1 cellular context compared by ENCODE assay signal in genomic region chr17:63774141-63774981, GRCh38.
TF ChIP-seq lines count a peak whose summit lies in the region.

Gene DDX42 (plus strand): TSS chr17:63774170. CDS start chr17:63787050, 12,880 bp downstream.

TF ChIP-seq in HepG2, 621 proteins besides CTCF, POLR2A, EP300 and RAD21 (continued from another document and continues in another):
- TF ChIP-seq ZBTB37 (CRISPR knock-in tag; IDR thresholded peaks at IDR 0.05) (no peak), SNAI1 (CRISPR knock-in tag; IDR thresholded peaks at IDR 0.05; ENCODE audit: borderline replicate concordance) (peak; percentile 13; the same call in 1 of the 2 replicates), ZNF407 (CRISPR knock-in tag; IDR thresholded peaks at IDR 0.05; ENCODE audit: not compliant biosample characterization) (peak; percentile 78), MXD4 (CRISPR knock-in tag; IDR thresholded peaks at IDR 0.05) (no peak), ZNF670 (CRISPR knock-in tag; IDR thresholded peaks at IDR 0.05; ENCODE audit: borderline replicate concordance) (no peak), FOSL2 (CRISPR knock-in tag; IDR thresholded peaks at IDR 0.05) (no peak), SAFB2 (CRISPR knock-in tag; IDR thresholded peaks at IDR 0.05; ENCODE audit: borderline replicate concordance, low read depth) (peak; percentile 17; the same call in 1 of the 2 replicates), ZNF432 (CRISPR knock-in tag; IDR thresholded peaks at IDR 0.05; ENCODE audit: borderline replicate concordance) (no peak), ZSCAN29 (CRISPR knock-in tag; conservative IDR thresholded peaks at IDR 0.05) (peak; percentile 55), NFKB2 (CRISPR knock-in tag; IDR thresholded peaks at IDR 0.05; ENCODE audit: borderline replicate concordance) (no peak), YEATS2 (CRISPR knock-in tag; IDR thresholded peaks at IDR 0.05; ENCODE audit: borderline replicate concordance) (no peak), ZNF792 (CRISPR knock-in tag; IDR thresholded peaks at IDR 0.05) (no peak), TFE3 (CRISPR knock-in tag; IDR thresholded peaks at IDR 0.05) (no peak), MNT (IDR thresholded peaks at IDR 0.05) (no peak), ZKSCAN5 (CRISPR knock-in tag; IDR thresholded peaks at IDR 0.05) (no peak), HMG20B (CRISPR knock-in tag; conservative IDR thresholded peaks at IDR 0.05) (no peak), ZNF230 (CRISPR knock-in tag; IDR thresholded peaks at IDR 0.05) (no peak; the same call in 1 of the 2 replicates), IRF2 (CRISPR knock-in tag; IDR thresholded peaks at IDR 0.05) (no peak; the same call in 1 of the 2 replicates), ZNF724P (CRISPR knock-in tag; IDR thresholded peaks at IDR 0.05; ENCODE audit: borderline replicate concordance) (0 out of 2 replicates have a peak, but pooled peaks have one; percentile 36), RBM39 (IDR thresholded peaks at IDR 0.05; ENCODE audit: low read depth, low read length, poor library complexity, severe bottlenecking) (no peak), ZNF737 (CRISPR knock-in tag; IDR thresholded peaks at IDR 0.05; ENCODE audit: borderline replicate concordance) (no peak), PRMT3 (CRISPR knock-in tag; IDR thresholded peaks at IDR 0.05; ENCODE audit: borderline replicate concordance, low read depth) (no peak), ESRRA (CRISPR knock-in tag; IDR thresholded peaks at IDR 0.05; ENCODE audit: low read depth) (no peak), ZNF562 (CRISPR knock-in tag; IDR thresholded peaks at IDR 0.05; ENCODE audit: borderline replicate concordance) (no peak), HOXA5 (CRISPR knock-in tag; IDR thresholded peaks at IDR 0.05) (no peak), ZNF10 (CRISPR knock-in tag; IDR thresholded peaks at IDR 0.05; ENCODE audit: borderline replicate concordance, low read depth) (no peak), DMAP1 (CRISPR knock-in tag; IDR thresholded peaks at IDR 0.05) (no peak), ZFP82 (CRISPR knock-in tag; IDR thresholded peaks at IDR 0.05; ENCODE audit: borderline replicate concordance) (no peak), ZNF776 (CRISPR knock-in tag; IDR thresholded peaks at IDR 0.05) (no peak), ZNF510 (CRISPR knock-in tag; IDR thresholded peaks at IDR 0.05; ENCODE audit: low read depth) (no peak), REPIN1 (CRISPR knock-in tag; IDR thresholded peaks at IDR 0.05; ENCODE audit: borderline replicate concordance, low read depth) (no peak; the same call in 1 of the 2 replicates), ZHX1 (CRISPR knock-in tag; IDR thresholded peaks at IDR 0.05; ENCODE audit: low read depth) (no peak), MIER3 (CRISPR knock-in tag; IDR thresholded peaks at IDR 0.05; ENCODE audit: borderline replicate concordance) (no peak), ZNF550 (CRISPR knock-in tag; IDR thresholded peaks at IDR 0.05; ENCODE audit: borderline replicate concordance) (no peak), MED8 (CRISPR knock-in tag; IDR thresholded peaks at IDR 0.05; ENCODE audit: insufficient replicate concordance) (no peak)
- TF ChIP-seq, protein P1, sequence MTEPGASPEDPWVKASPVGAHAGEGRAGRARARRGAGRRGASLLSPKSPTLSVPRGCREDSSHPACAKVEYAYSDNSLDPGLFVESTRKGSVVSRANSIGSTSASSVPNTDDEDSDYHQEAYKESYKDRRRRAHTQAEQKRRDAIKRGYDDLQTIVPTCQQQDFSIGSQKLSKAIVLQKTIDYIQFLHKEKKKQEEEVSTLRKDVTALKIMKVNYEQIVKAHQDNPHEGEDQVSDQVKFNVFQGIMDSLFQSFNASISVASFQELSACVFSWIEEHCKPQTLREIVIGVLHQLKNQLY (CRISPR knock-in tag; IDR thresholded peaks at IDR 0.05) = no peak
- TF ChIP-seq, protein P2, sequence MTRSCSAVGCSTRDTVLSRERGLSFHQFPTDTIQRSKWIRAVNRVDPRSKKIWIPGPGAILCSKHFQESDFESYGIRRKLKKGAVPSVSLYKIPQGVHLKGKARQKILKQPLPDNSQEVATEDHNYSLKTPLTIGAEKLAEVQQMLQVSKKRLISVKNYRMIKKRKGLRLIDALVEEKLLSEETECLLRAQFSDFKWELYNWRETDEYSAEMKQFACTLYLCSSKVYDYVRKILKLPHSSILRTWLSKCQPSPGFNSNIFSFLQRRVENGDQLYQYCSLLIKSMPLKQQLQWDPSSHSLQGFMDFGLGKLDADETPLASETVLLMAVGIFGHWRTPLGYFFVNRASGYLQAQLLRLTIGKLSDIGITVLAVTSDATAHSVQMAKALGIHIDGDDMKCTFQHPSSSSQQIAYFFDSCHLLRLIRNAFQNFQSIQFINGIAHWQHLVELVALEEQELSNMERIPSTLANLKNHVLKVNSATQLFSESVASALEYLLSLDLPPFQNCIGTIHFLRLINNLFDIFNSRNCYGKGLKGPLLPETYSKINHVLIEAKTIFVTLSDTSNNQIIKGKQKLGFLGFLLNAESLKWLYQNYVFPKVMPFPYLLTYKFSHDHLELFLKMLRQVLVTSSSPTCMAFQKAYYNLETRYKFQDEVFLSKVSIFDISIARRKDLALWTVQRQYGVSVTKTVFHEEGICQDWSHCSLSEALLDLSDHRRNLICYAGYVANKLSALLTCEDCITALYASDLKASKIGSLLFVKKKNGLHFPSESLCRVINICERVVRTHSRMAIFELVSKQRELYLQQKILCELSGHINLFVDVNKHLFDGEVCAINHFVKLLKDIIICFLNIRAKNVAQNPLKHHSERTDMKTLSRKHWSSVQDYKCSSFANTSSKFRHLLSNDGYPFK (CRISPR knock-in tag; IDR thresholded peaks at IDR 0.05; ENCODE audit: borderline replicate concordance) = no peak
- TF ChIP-seq, protein P3, sequence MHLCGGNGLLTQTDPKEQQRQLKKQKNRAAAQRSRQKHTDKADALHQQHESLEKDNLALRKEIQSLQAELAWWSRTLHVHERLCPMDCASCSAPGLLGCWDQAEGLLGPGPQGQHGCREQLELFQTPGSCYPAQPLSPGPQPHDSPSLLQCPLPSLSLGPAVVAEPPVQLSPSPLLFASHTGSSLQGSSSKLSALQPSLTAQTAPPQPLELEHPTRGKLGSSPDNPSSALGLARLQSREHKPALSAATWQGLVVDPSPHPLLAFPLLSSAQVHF (CRISPR knock-in tag; IDR thresholded peaks at IDR 0.05) = 0 out of 2 replicates have a peak, but pooled peaks have one; percentile 21
- TF ChIP-seq, protein P4, sequence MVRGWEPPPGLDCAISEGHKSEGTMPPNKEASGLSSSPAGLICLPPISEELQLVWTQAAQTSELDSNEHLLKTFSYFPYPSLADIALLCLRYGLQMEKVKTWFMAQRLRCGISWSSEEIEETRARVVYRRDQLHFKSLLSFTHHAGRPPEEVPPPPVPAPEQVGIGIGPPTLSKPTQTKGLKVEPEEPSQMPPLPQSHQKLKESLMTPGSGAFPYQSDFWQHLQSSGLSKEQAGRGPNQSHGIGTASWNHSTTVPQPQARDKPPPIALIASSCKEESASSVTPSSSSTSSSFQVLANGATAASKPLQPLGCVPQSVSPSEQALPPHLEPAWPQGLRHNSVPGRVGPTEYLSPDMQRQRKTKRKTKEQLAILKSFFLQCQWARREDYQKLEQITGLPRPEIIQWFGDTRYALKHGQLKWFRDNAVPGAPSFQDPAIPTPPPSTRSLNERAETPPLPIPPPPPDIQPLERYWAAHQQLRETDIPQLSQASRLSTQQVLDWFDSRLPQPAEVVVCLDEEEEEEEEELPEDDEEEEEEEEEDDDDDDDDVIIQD (CRISPR knock-in tag; IDR thresholded peaks at IDR 0.05; ENCODE audit: low read depth) = no peak
